ENCODE assay signal across 1 cellular context in the genomic region with DNA sequence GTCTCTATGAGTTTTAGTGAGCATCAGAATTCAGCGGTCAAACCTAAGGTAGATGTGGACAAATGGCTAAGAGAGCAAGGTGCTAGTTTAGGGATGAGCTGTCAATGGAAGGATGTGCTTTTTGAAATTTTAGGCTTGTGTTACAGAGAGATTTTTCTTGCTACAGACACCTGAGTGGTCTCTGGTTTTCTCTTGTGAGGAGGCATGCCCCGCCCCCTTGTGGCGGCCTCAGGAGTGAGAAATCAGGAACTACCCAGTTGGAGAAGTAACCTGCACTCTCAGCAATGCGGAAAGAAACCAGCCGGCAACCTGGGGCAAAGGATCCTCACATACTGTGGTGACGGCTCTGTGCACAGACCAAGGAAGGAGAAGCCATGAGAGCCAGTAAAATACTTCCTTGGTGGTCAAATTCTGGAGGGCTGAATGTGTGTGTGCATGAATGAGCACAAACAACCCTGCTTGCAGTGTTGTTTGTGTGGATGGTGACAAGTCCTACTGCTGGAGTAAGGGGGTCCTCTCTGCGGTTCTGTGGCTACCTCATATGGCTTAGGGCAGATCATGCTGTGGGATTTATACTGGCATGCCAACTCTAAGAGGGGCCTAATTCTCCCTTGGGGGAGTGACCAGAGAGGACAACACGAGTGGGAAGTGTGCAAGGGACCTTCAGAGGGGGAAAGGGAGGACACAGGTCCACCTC.
TF ChIP-seq lines count a peak whose summit lies in the region.

No MANE protein-coding gene starts in this region.

TF ChIP-seq in K562, 482 proteins besides CTCF, POLR2A, EP300 and RAD21 (continued from another document):
- peak; percentile 37; the same call in 1 of the 2 replicates for TF ChIP-seq STAG1 (CRISPR knock-in tag; IDR thresholded peaks at IDR 0.05; ENCODE audit: borderline replicate concordance)
- no peak for TF ChIP-seq ZNF239 (CRISPR knock-in tag; IDR thresholded peaks at IDR 0.05)
- TF ChIP-seq CBFB (CRISPR knock-in tag; IDR thresholded peaks at IDR 0.05) = 0 out of 2 replicates have a peak, but pooled peaks have one; percentile 65
- TF ChIP-seq, protein P1, sequence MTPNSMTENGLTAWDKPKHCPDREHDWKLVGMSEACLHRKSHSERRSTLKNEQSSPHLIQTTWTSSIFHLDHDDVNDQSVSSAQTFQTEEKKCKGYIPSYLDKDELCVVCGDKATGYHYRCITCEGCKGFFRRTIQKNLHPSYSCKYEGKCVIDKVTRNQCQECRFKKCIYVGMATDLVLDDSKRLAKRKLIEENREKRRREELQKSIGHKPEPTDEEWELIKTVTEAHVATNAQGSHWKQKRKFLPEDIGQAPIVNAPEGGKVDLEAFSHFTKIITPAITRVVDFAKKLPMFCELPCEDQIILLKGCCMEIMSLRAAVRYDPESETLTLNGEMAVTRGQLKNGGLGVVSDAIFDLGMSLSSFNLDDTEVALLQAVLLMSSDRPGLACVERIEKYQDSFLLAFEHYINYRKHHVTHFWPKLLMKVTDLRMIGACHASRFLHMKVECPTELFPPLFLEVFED (CRISPR knock-in tag; conservative IDR thresholded peaks at IDR 0.05) = no peak
- no peak for TF ChIP-seq KHSRP (IDR thresholded peaks at IDR 0.05)
- 0 out of 2 replicates have a peak, but pooled peaks have one; percentile 25 for TF ChIP-seq DPF2 (IDR thresholded peaks at IDR 0.05)
- no peak for TF ChIP-seq CCAR2 (IDR thresholded peaks at IDR 0.05; ENCODE audit: low read depth, low read length)
